Comparison of ENCODE assay signal across 26 cellular contexts in the genomic region with DNA sequence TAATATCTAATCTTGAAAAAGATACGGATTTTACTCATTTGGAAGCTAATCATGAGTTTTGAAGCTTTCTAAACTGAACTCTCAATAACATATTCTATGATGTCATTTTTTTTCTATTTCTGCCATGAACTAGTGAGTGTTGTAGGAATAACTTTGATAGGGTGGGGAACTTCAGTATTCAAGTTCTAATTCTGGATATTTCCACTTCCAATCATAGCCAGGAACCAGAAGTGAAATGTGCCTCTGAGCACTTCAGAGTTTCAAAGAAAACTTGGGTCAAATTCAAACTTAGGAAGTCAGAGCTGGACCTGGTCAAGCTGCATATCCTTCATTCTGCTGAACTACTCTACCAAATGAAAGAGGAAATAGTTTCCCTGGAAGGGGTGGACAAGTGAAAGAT. TPM values are rescaled to one million over a fixed set of nuclear protein-coding genes. Genes with fewer than 3 reads are reported as not detected.
A peak's percentile ranks its signal among the peaks of the same experiment; 100 is the strongest.
DNase-seq lines count a peak whose midpoint lies in the region; ATAC-seq and TF ChIP-seq lines count a peak whose summit lies in the region.
"Had no signal": no experiment of that assay in that cellular context is flagged by ENCODE, and none has a peak within 500 bp of the region (broad histone marks: within the 10 kb centered on the region; RNA-seq: fewer than 3 reads in every experiment).

No MANE protein-coding gene starts in this region.

- WGBS in right cardiac atrium, result 42% methylated on average over 1 of the region's 1 CpG
- 80 to 81% methylated on average over 1 of the region's 1 CpG for WGBS in sigmoid colon, 2 donors

- H3K4me3 ChIP-seq in right atrium auricular region, result peak overlapping the region in 1 of 2 donors; percentile 10
- H3K4me3 ChIP-seq in right cardiac atrium (ENCODE audit: low read length), result peak overlapping the region; percentile 47
- H3K4me3 ChIP-seq in sigmoid colon, result no peak overlapping the region
- H3K4me3 ChIP-seq: BLaER1, colonic mucosa, K562, testis had no signal

- H3K27me3 ChIP-seq in right atrium auricular region, result no peaks in the 10 kb centered on the region
- no peaks in the 10 kb centered on the region for H3K27me3 ChIP-seq in right cardiac atrium (ENCODE audit: control insufficient read depth, insufficient read depth)
- H3K27me3 ChIP-seq in sigmoid colon, result no peaks in the 10 kb centered on the region
- H3K27me3 ChIP-seq: BLaER1, colonic mucosa, testis had no signal

- DNase-seq in Right ventricle myocardium inferior (ENCODE audit: missing footprints) (no peak), right atrium auricular region (ENCODE audit: low spot score) (no peak), right cardiac atrium (no peak), sigmoid colon (no peak), NK-92 (lab: John Stamatoyannopoulos, UW; ENCODE audit: unreplicated experiment) (no peak), SW480 (ENCODE audit: low spot score) (no peak)
- DNase-seq in T-helper 2 cell treated with Interferon-gamma antibody and Interleukin-4, amounts not matched to agents 5 μg/mL and 100 μg/mL, for 36 hours (ENCODE audit: low spot score), result no peak
- DNase-seq in activated CD4-positive, alpha-beta T cell treated with anti-CD3 and anti-CD28 coated beads for 36 hours, result no peak
- DNase-seq: 8988T; activated CD4-positive, CD25-positive, alpha-beta regulatory T cell treated with anti-CD3 and anti-CD28 coated beads, Interleukin-2, amount 50 U/mL, for 72 hours; colonic mucosa; NCI-H1694; NCI-H2227 treated with DMSO at 0.1 percent for 48 hours; NCI-H774; posterior cingulate gyrus; SK-N-SH; stimulated activated CD8-positive, alpha-beta memory T cell treated with anti-CD3 and anti-CD28 coated beads, Interleukin-4, amount 100 ng/mL, for 48 hours; T1000; testis had no signal

- no peak for TF ChIP-seq EP300 in sigmoid colon (IDR thresholded peaks at IDR 0.05)

- no peak overlapping the region for H3K27ac Mint-ChIP-seq in T-helper 2 cell treated with Interferon-gamma antibody and Interleukin-4, amounts not matched to agents 5 μg/mL and 100 μg/mL, for 36 hours
- no peak overlapping the region for H3K27ac Mint-ChIP-seq in activated CD4-positive, alpha-beta T cell treated with anti-CD3 and anti-CD28 coated beads for 36 hours
- H3K27ac Mint-ChIP-seq: activated naive CD4-positive, alpha-beta T cell treated with anti-CD3 and anti-CD28 coated beads, Interleukin-2, amount 50 U/mL, for 72 hours; memory B cell; natural killer cell treated with Interleukin-12 subunit alpha and Interleukin-12 subunit beta and Interleukin-15 and Interleukin-18, amount 100 ng/mL, for 72 hours had no signal

- ATAC-seq in Right ventricle myocardium inferior (peak; percentile 39), right cardiac atrium (peak in 1 of 2 donors; percentile 63)
- ATAC-seq in activated CD4-positive, alpha-beta T cell treated with anti-CD3 and anti-CD28 coated beads for 36 hours, result no peak
- ATAC-seq: activated naive CD4-positive, alpha-beta T cell treated with anti-CD3 and anti-CD28 coated beads, Interleukin-2, amount 50 U/mL, for 72 hours; K562; natural killer cell treated with Interleukin-12 subunit alpha and Interleukin-12 subunit beta and Interleukin-15 and Interleukin-18, amount 100 ng/mL, for 72 hours; Panc1 had no signal

- no peak overlapping the region for H3K4me3 Mint-ChIP-seq in T-helper 2 cell treated with Interferon-gamma antibody and Interleukin-4, amounts not matched to agents 5 μg/mL and 100 μg/mL, for 36 hours
- no peak overlapping the region for H3K4me3 Mint-ChIP-seq in activated CD4-positive, alpha-beta T cell treated with anti-CD3 and anti-CD28 coated beads for 36 hours
- H3K4me3 Mint-ChIP-seq: memory B cell; natural killer cell treated with Interleukin-12 subunit alpha and Interleukin-12 subunit beta and Interleukin-15 and Interleukin-18, amount 100 ng/mL, for 72 hours had no signal

- H3K36me3 ChIP-seq in right atrium auricular region (no peaks in the 10 kb centered on the region), sigmoid colon (no peaks in the 10 kb centered on the region)
- H3K36me3 ChIP-seq: BLaER1, colonic mucosa had no signal

- POLR2A ChIA-PET in activated CD4-positive, alpha-beta T cell treated with anti-CD3 and anti-CD28 coated beads for 36 hours (lab: Charles Lee), result no interaction called here

- TF ChIP-seq POLR2A in sigmoid colon (IDR thresholded peaks at IDR 0.05), result no peak

- CTCF ChIA-PET in activated CD4-positive, alpha-beta T cell treated with anti-CD3 and anti-CD28 coated beads for 36 hours (lab: Charles Lee), result interaction anchor here (0.6 kb wide), 1 partner anchor 1542 kb away, joined by 3 read pairs; no protein-coding TSS in a partner anchor

- H3K27ac ChIP-seq in right atrium auricular region (peak overlapping the region in 1 of 2 donors; percentile 63), right cardiac atrium (ENCODE audit: low read length) (no peak overlapping the region), sigmoid colon (peak overlapping the region; percentile 1 to 46 (median 22))
- H3K27ac ChIP-seq: BLaER1, colonic mucosa had no signal

- H3K9me3 ChIP-seq in right atrium auricular region (no peaks in the 10 kb centered on the region), right cardiac atrium (ENCODE audit: control insufficient read depth, low read length) (no peaks in the 10 kb centered on the region), sigmoid colon (no peaks in the 10 kb centered on the region)
- H3K9me3 ChIP-seq: BLaER1, colonic mucosa, SK-N-SH, testis had no signal

- peaks cover 6% of the 10 kb centered on the region for H3K9me3 Mint-ChIP-seq in T-helper 2 cell treated with Interferon-gamma antibody and Interleukin-4, amounts not matched to agents 5 μg/mL and 100 μg/mL, for 36 hours
- H3K9me3 Mint-ChIP-seq in activated CD4-positive, alpha-beta T cell treated with anti-CD3 and anti-CD28 coated beads for 36 hours (ENCODE audit: low read depth), result peaks cover 2% of the 10 kb centered on the region
- H3K9me3 Mint-ChIP-seq: memory B cell had no signal

- intact Hi-C loops in Right ventricle myocardium inferior (cut with DNase I) (no loop called here), right cardiac atrium (cut with DNase I) (no loop called here), sigmoid colon (cut with DNase I) (no loop called here)
- intact Hi-C loops in activated CD4-positive, alpha-beta T cell treated with anti-CD3 and anti-CD28 coated beads for 36 hours (cut with DNase I, micrococcal nuclease), result no loop called here

- no peaks in the 10 kb centered on the region for H3K27me3 Mint-ChIP-seq in T-helper 2 cell treated with Interferon-gamma antibody and Interleukin-4, amounts not matched to agents 5 μg/mL and 100 μg/mL, for 36 hours (ENCODE audit: low read depth)
- H3K27me3 Mint-ChIP-seq in activated CD4-positive, alpha-beta T cell treated with anti-CD3 and anti-CD28 coated beads for 36 hours, result no peaks in the 10 kb centered on the region
- H3K27me3 Mint-ChIP-seq: memory B cell; natural killer cell treated with Interleukin-12 subunit alpha and Interleukin-12 subunit beta and Interleukin-15 and Interleukin-18, amount 100 ng/mL, for 72 hours had no signal

- H3K4me1 ChIP-seq in right atrium auricular region (no peaks in the 10 kb centered on the region), right cardiac atrium (ENCODE audit: control insufficient read depth, insufficient read depth, low read length) (no peaks in the 10 kb centered on the region), sigmoid colon (no peaks in the 10 kb centered on the region)
- H3K4me1 ChIP-seq: BLaER1, colonic mucosa had no signal

- no peaks in the 10 kb centered on the region for H3K4me1 Mint-ChIP-seq in T-helper 2 cell treated with Interferon-gamma antibody and Interleukin-4, amounts not matched to agents 5 μg/mL and 100 μg/mL, for 36 hours (ENCODE audit: low read depth)
- H3K4me1 Mint-ChIP-seq in activated CD4-positive, alpha-beta T cell treated with anti-CD3 and anti-CD28 coated beads for 36 hours, result no peaks in the 10 kb centered on the region
- H3K4me1 Mint-ChIP-seq: memory B cell had no signal

- TF ChIP-seq CTCF in right atrium auricular region (IDR thresholded peaks at IDR 0.05) (no peak), sigmoid colon (IDR thresholded peaks at IDR 0.05) (no peak)

- H3K36me3 Mint-ChIP-seq in T-helper 2 cell treated with Interferon-gamma antibody and Interleukin-4, amounts not matched to agents 5 μg/mL and 100 μg/mL, for 36 hours (ENCODE audit: low read depth), result no peaks in the 10 kb centered on the region
- H3K36me3 Mint-ChIP-seq in activated CD4-positive, alpha-beta T cell treated with anti-CD3 and anti-CD28 coated beads for 36 hours (ENCODE audit: low read depth), result no peaks in the 10 kb centered on the region
- H3K36me3 Mint-ChIP-seq: activated naive CD4-positive, alpha-beta T cell treated with anti-CD3 and anti-CD28 coated beads, Interleukin-2, amount 50 U/mL, for 72 hours; memory B cell; natural killer cell treated with Interleukin-12 subunit alpha and Interleukin-12 subunit beta and Interleukin-15 and Interleukin-18, amount 100 ng/mL, for 72 hours had no signal

RNA-seq across cellular contexts. Expression of a gene that starts 0.8 kb away (rescaled TPM):
- total RNA-seq in Right ventricle myocardium inferior, result 0.16 TPM
- under 1 TPM in 1 of 2 donors, not detected in 1; 0.48 TPM for total RNA-seq in right atrium auricular region
- total RNA-seq in right cardiac atrium, result under 1 TPM in 1 of 4 donors, not detected in 3; 0.15 TPM
- polyA plus RNA-seq in right cardiac atrium, result 0.29 TPM
- under 1 TPM in 2 of 4 donors, not detected in 2; 0.16 to 0.36 TPM for total RNA-seq in sigmoid colon
- polyA plus RNA-seq in sigmoid colon, result under 1 TPM in 1 of 3 donors, not detected in 2; 0.42 TPM
- total RNA-seq in activated CD4-positive, alpha-beta T cell treated with anti-CD3 and anti-CD28 coated beads for 36 hours, result not detected
- total RNA-seq: activated CD8-positive, alpha-beta memory T cell treated with anti-CD3 and anti-CD28 coated beads for 36 hours; activated naive CD4-positive, alpha-beta T cell treated with anti-CD3 and anti-CD28 coated beads, Interleukin-2, amount 50 U/mL, for 72 hours; natural killer cell treated with Interleukin-12 subunit alpha and Interleukin-12 subunit beta and Interleukin-15 and Interleukin-18, amount 100 ng/mL, for 72 hours had no signal
